ENCODE assay signal across 19 cellular contexts in the genomic region with DNA sequence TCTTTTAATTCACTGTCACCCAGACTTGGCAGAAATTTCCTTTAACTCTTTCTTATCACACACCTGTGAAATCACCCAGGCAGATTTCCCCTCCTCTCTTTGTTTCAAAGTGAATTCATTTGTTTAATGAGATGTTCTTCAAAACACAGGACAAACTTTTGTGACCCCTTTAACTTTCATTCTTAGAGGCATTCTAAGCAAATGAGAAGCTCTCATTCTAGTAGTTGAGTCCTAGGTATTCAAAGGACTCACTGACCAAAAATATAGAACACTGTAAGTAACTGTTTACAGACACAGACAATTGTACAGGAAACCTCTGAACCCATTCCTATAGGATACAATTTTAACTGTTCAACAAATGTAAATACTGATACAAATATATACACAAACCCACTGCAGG. TPM values are rescaled to one million over a fixed set of nuclear protein-coding genes. Genes with fewer than 3 reads are reported as not detected.
DNase-seq lines count a peak whose midpoint lies in the region; ATAC-seq, FAIRE-seq and TF ChIP-seq lines count a peak whose summit lies in the region.
"Had no signal": no experiment of that assay in that cellular context is flagged by ENCODE, and none has a peak within 500 bp of the region (broad histone marks: within the 10 kb centered on the region; RNA-seq: fewer than 3 reads in every experiment).

No MANE protein-coding gene starts in this region.

- no peak for DNase-seq in T-helper 2 cell treated with Interferon-gamma antibody and Interleukin-4, amounts not matched to agents 5 μg/mL and 100 μg/mL, for 36 hours (ENCODE audit: low spot score)
- DNase-seq in T-helper 2 cell (no peak), memory B cell (ENCODE audit: low spot score in 2 of 2) (no peak), small intestine (no peak), GM19238 (ENCODE audit: insufficient read length, low spot score) (no peak), Calu3 (no peak)
- DNase-seq in activated CD4-positive, alpha-beta memory T cell treated with anti-CD3 and anti-CD28 coated beads, Interleukin-2, amount 10 ng/mL, durations not matched to agents 7 days and 5 days: no peak
- DNase-seq: activated CD4-positive, alpha-beta T cell treated with anti-CD3 and anti-CD28 coated beads for 1 hour; IMR-90; kidney; MM.1S; NCI-H1930; NCI-H524; SHP77 treated with DMSO at 0.1 percent for 48 hours; upper lobe of right lung had no signal

- POLR2A ChIA-PET in activated CD4-positive, alpha-beta memory T cell treated with anti-CD3 and anti-CD28 coated beads, Interleukin-2, amount 10 ng/mL, durations not matched to agents 7 days and 5 days (lab: Charles Lee): interaction anchor here (1.4 to 12.8 kb wide), 5 partner anchors 10 to 113 kb away, joined by 3 to 139 read pairs (median 5); partner anchors contain the start of gene LRRC8C

- H3K4me3 ChIP-seq in small intestine (ENCODE audit: low read depth in 1 of 2, low read length in 2 of 2): no peak overlapping the region
- H3K4me3 ChIP-seq: upper lobe of right lung had no signal

- H3K4me1 Mint-ChIP-seq in T-helper 2 cell treated with Interferon-gamma antibody and Interleukin-4, amounts not matched to agents 5 μg/mL and 100 μg/mL, for 36 hours (ENCODE audit: low read depth): peaks cover 58% of the 10 kb centered on the region
- peaks cover 62% of the 10 kb centered on the region for H3K4me1 Mint-ChIP-seq in activated CD4-positive, alpha-beta memory T cell treated with anti-CD3 and anti-CD28 coated beads, Interleukin-2, amount 10 ng/mL, durations not matched to agents 7 days and 5 days
- H3K4me1 Mint-ChIP-seq in memory B cell (peaks cover 25% of the 10 kb centered on the region), Calu3 (ENCODE audit: low read depth, unreplicated experiment) (no peaks in the 10 kb centered on the region)
- H3K4me1 Mint-ChIP-seq: neural crest cell had no signal

- peak; percentile 65 for ATAC-seq in GM19035 (IDR thresholded peaks at IDR 0.05; ENCODE audit: unreplicated experiment)
- ATAC-seq in memory B cell (ENCODE audit: low read depth): no peak
- ATAC-seq: upper lobe of right lung had no signal

- H3K9me3 ChIP-seq in small intestine (ENCODE audit: control insufficient read depth, low read depth): no peaks in the 10 kb centered on the region
- H3K9me3 ChIP-seq: upper lobe of right lung had no signal

- H3K27ac Mint-ChIP-seq in T-helper 2 cell treated with Interferon-gamma antibody and Interleukin-4, amounts not matched to agents 5 μg/mL and 100 μg/mL, for 36 hours: peak overlapping the region; percentile 9
- peak overlapping the region; percentile 3 for H3K27ac Mint-ChIP-seq in activated CD4-positive, alpha-beta memory T cell treated with anti-CD3 and anti-CD28 coated beads, Interleukin-2, amount 10 ng/mL, durations not matched to agents 7 days and 5 days
- H3K27ac Mint-ChIP-seq in memory B cell (peak overlapping the region; percentile 59), Calu3 (ENCODE audit: unreplicated experiment) (no peak overlapping the region)

- TF ChIP-seq CTCF in Calu3 (IDR thresholded peaks at IDR 0.05; ENCODE audit: unreplicated experiment): no peak

- no peak for FAIRE-seq in small intestine (lab: Jason Lieb, UNC)
- FAIRE-seq: astrocyte, endometrium, kidney had no signal

- CTCF ChIA-PET in activated CD4-positive, alpha-beta memory T cell treated with anti-CD3 and anti-CD28 coated beads, Interleukin-2, amount 10 ng/mL, durations not matched to agents 7 days and 5 days (lab: Charles Lee): interaction anchor here (0.9 to 1.7 kb wide), 2 partner anchors 17 to 113 kb away, joined by 3 read pairs; partner anchors contain the start of gene LRRC8C
- CTCF ChIA-PET in Calu3 (lab: Charles Lee): interaction anchor here (0.6 kb wide), 1 partner anchor 131 kb away, joined by 5 read pairs; no protein-coding TSS in a partner anchor

- no TSS peak for BruUV-seq in Calu3 (replicated peaks; lab: Mats Ljungman, UMichigan)

- intact Hi-C loops in Calu3 (cut with micrococcal nuclease; ENCODE audit: unreplicated experiment): no loop called here

- peak overlapping the region; percentile 3 for H3K4me3 Mint-ChIP-seq in T-helper 2 cell treated with Interferon-gamma antibody and Interleukin-4, amounts not matched to agents 5 μg/mL and 100 μg/mL, for 36 hours
- no peak overlapping the region for H3K4me3 Mint-ChIP-seq in activated CD4-positive, alpha-beta memory T cell treated with anti-CD3 and anti-CD28 coated beads, Interleukin-2, amount 10 ng/mL, durations not matched to agents 7 days and 5 days
- H3K4me3 Mint-ChIP-seq in memory B cell: no peak overlapping the region
- no peak overlapping the region for H3K4me3 Mint-ChIP-seq in Calu3 (ENCODE audit: low read depth, unreplicated experiment)
- H3K4me3 Mint-ChIP-seq: neural crest cell had no signal

- no peaks in the 10 kb centered on the region for H3K36me3 ChIP-seq in small intestine (ENCODE audit: control insufficient read depth in 2 of 2, insufficient read depth in 2 of 2, low read length in 2 of 2)
- H3K36me3 ChIP-seq: upper lobe of right lung had no signal

- peaks cover 60% of the 10 kb centered on the region for H3K36me3 Mint-ChIP-seq in T-helper 2 cell treated with Interferon-gamma antibody and Interleukin-4, amounts not matched to agents 5 μg/mL and 100 μg/mL, for 36 hours (ENCODE audit: low read depth)
- peaks cover 73% of the 10 kb centered on the region for H3K36me3 Mint-ChIP-seq in activated CD4-positive, alpha-beta memory T cell treated with anti-CD3 and anti-CD28 coated beads, Interleukin-2, amount 10 ng/mL, durations not matched to agents 7 days and 5 days (ENCODE audit: low read depth)
- H3K36me3 Mint-ChIP-seq in memory B cell: peaks cover 6% of the 10 kb centered on the region
- H3K36me3 Mint-ChIP-seq in Calu3 (ENCODE audit: insufficient read depth, unreplicated experiment): no peaks in the 10 kb centered on the region

- no peaks in the 10 kb centered on the region for H3K27me3 Mint-ChIP-seq in T-helper 2 cell treated with Interferon-gamma antibody and Interleukin-4, amounts not matched to agents 5 μg/mL and 100 μg/mL, for 36 hours (ENCODE audit: low read depth)
- H3K27me3 Mint-ChIP-seq in activated CD4-positive, alpha-beta memory T cell treated with anti-CD3 and anti-CD28 coated beads, Interleukin-2, amount 10 ng/mL, durations not matched to agents 7 days and 5 days: no peaks in the 10 kb centered on the region
- H3K27me3 Mint-ChIP-seq in memory B cell: no peaks in the 10 kb centered on the region
- no peaks in the 10 kb centered on the region for H3K27me3 Mint-ChIP-seq in Calu3 (ENCODE audit: unreplicated experiment)

- H3K4me1 ChIP-seq in small intestine (ENCODE audit: control insufficient read depth in 2 of 2, insufficient read depth in 1 of 2, low read depth in 1 of 2, low read length in 1 of 2): no peaks in the 10 kb centered on the region

- H3K27ac ChIP-seq in small intestine (ENCODE audit: low read depth in 1 of 2, low read length in 1 of 2): no peak overlapping the region
- H3K27ac ChIP-seq: upper lobe of right lung had no signal

- peaks cover 23% of the 10 kb centered on the region for H3K9me3 Mint-ChIP-seq in T-helper 2 cell treated with Interferon-gamma antibody and Interleukin-4, amounts not matched to agents 5 μg/mL and 100 μg/mL, for 36 hours
- peaks cover 15% of the 10 kb centered on the region for H3K9me3 Mint-ChIP-seq in activated CD4-positive, alpha-beta memory T cell treated with anti-CD3 and anti-CD28 coated beads, Interleukin-2, amount 10 ng/mL, durations not matched to agents 7 days and 5 days
- peaks cover 7% of the 10 kb centered on the region for H3K9me3 Mint-ChIP-seq in memory B cell
- peaks cover 5% of the 10 kb centered on the region for H3K9me3 Mint-ChIP-seq in Calu3 (ENCODE audit: low read depth, unreplicated experiment)

- H3K27me3 ChIP-seq in small intestine (ENCODE audit: control insufficient read depth in 2 of 2, insufficient read depth in 2 of 2, low read length in 2 of 2): no peaks in the 10 kb centered on the region
- H3K27me3 ChIP-seq: upper lobe of right lung had no signal

RNA-seq across cellular contexts. Expression of gene LRRC8C, which starts 16.9 kb away (rescaled TPM):
- 10 to 100 TPM; 52.5 to 55.6 TPM for total RNA-seq in activated CD4-positive, alpha-beta memory T cell treated with anti-CD3 and anti-CD28 coated beads, Interleukin-2, amount 10 ng/mL, durations not matched to agents 7 days and 5 days
- 1 to 10 TPM in 1 of 3 donors, under 1 TPM in 2; 0.22 to 3.2 (median 0.81) TPM for polyA plus RNA-seq in small intestine
- 2.7 and 3.5 TPM in 2 replicates for total RNA-seq in Calu3 (2022)

Comparison
In these comparisons a context has a peak if more than half of its experiments do, and no peak if none do; other contexts are left out.
1. RNA of gene LRRC8C, which starts 16.9 kb away (total RNA-seq): 52.5 to 55.6 TPM in activated CD4-positive, alpha-beta memory T cell treated with anti-CD3 and anti-CD28 coated beads, Interleukin-2, amount 10 ng/mL, durations not matched to agents 7 days and 5 days; 2.7 to 3.5 TPM in Calu3; every median in the first group is over 10 times any median in the second.